1 cellular context compared by ENCODE assay signal in genomic region chr16:89505204-89506112, GRCh38.
A peak's percentile ranks its signal among the peaks of the same experiment; 100 is the strongest.
TF ChIP-seq lines count a peak whose summit lies in the region.

No MANE protein-coding gene starts in this region.

TF ChIP-seq in HepG2, 621 proteins besides CTCF, POLR2A, EP300 and RAD21 (continued from another document and continues in another):
- TF ChIP-seq ZNF503 (CRISPR knock-in tag; IDR thresholded peaks at IDR 0.05), result peak; percentile 55; the same call in 1 of the 2 replicates
- TF ChIP-seq ARID5B (CRISPR knock-in tag; IDR thresholded peaks at IDR 0.05), result peak; percentile 84
- no peak for TF ChIP-seq RBM39 (IDR thresholded peaks at IDR 0.05; ENCODE audit: low read depth, low read length, poor library complexity, severe bottlenecking)
- TF ChIP-seq ZBTB21 (CRISPR knock-in tag; IDR thresholded peaks at IDR 0.05), result peak; percentile 41; the same call in 1 of the 2 replicates
- TF ChIP-seq ZBTB46 (CRISPR knock-in tag; IDR thresholded peaks at IDR 0.05; ENCODE audit: borderline replicate concordance), result no peak
- TF ChIP-seq ZNF775 (CRISPR knock-in tag; IDR thresholded peaks at IDR 0.05; ENCODE audit: borderline replicate concordance), result no peak
- peak; percentile 88 for TF ChIP-seq ZNF205 (CRISPR knock-in tag; IDR thresholded peaks at IDR 0.05)
- TF ChIP-seq ZBTB44 (CRISPR knock-in tag; IDR thresholded peaks at IDR 0.05), result 0 out of 2 replicates have a peak, but pooled peaks have one; percentile 26
- peak; percentile 64 for TF ChIP-seq AHDC1 (CRISPR knock-in tag; IDR thresholded peaks at IDR 0.05; ENCODE audit: borderline replicate concordance)
- TF ChIP-seq MIER2 (CRISPR knock-in tag; IDR thresholded peaks at IDR 0.05), result peak; percentile 74; the same call in 1 of the 2 replicates
- TF ChIP-seq EEA1 (CRISPR knock-in tag; IDR thresholded peaks at IDR 0.05; ENCODE audit: borderline replicate concordance), result no peak
- TF ChIP-seq MNT (IDR thresholded peaks at IDR 0.05), result peak; percentile 77
- TF ChIP-seq SALL1 (CRISPR knock-in tag; IDR thresholded peaks at IDR 0.05), result peak; percentile 97
- TF ChIP-seq TRIM24 (CRISPR knock-in tag; IDR thresholded peaks at IDR 0.05), result no peak
- peak; percentile 70 for TF ChIP-seq NFE2L1 (CRISPR knock-in tag; IDR thresholded peaks at IDR 0.05; ENCODE audit: borderline replicate concordance)
- TF ChIP-seq ZNF614 (CRISPR knock-in tag; IDR thresholded peaks at IDR 0.05; ENCODE audit: borderline replicate concordance), result peak; percentile 89; the same call in 1 of the 2 replicates
- no peak; the same call in 1 of the 2 replicates for TF ChIP-seq ZFP41 (CRISPR knock-in tag; IDR thresholded peaks at IDR 0.05; ENCODE audit: borderline replicate concordance)
- no peak; the same call in 1 of the 2 replicates for TF ChIP-seq CEBPG (CRISPR knock-in tag; IDR thresholded peaks at IDR 0.05)
- no peak for TF ChIP-seq HNRNPL (IDR thresholded peaks at IDR 0.05; ENCODE audit: low read depth, low read length)
- 0 out of 2 replicates have a peak, but pooled peaks have one; percentile 67 for TF ChIP-seq SRY (CRISPR knock-in tag; IDR thresholded peaks at IDR 0.05)
- peak; percentile 57; the same call in 1 of the 2 replicates for TF ChIP-seq MXD3 (CRISPR knock-in tag; IDR thresholded peaks at IDR 0.05)
- TF ChIP-seq MXD4 (CRISPR knock-in tag; IDR thresholded peaks at IDR 0.05), result peak; percentile 89
- TF ChIP-seq ZNF644 (CRISPR knock-in tag; IDR thresholded peaks at IDR 0.05; ENCODE audit: low read depth), result no peak; the same call in none of the 2 replicates
- no peak for TF ChIP-seq ZMAT5 (CRISPR knock-in tag; IDR thresholded peaks at IDR 0.05; ENCODE audit: borderline replicate concordance, low read depth)
- TF ChIP-seq ZNF30 (CRISPR knock-in tag; IDR thresholded peaks at IDR 0.05), result no peak
- TF ChIP-seq HMGXB4 (CRISPR knock-in tag; IDR thresholded peaks at IDR 0.05; ENCODE audit: borderline replicate concordance in 1 of 2, low read depth in 1 of 2), result peak; percentile 75 to 90; a peak in 3 of 4 replicates
- TF ChIP-seq KDM5A (IDR thresholded peaks at IDR 0.05; ENCODE audit: borderline replicate concordance, low read length), result no peak; the same call in 1 of the 2 replicates
- peak; percentile 74; the same call in 1 of the 2 replicates for TF ChIP-seq NR1H2 (CRISPR knock-in tag; IDR thresholded peaks at IDR 0.05; ENCODE audit: borderline replicate concordance, low read depth)
- peak; percentile 99 for TF ChIP-seq ZNF788 (CRISPR knock-in tag; IDR thresholded peaks at IDR 0.05; ENCODE audit: borderline replicate concordance)
- no peak for TF ChIP-seq ZNF512B (CRISPR knock-in tag; IDR thresholded peaks at IDR 0.05; ENCODE audit: borderline replicate concordance)
- TF ChIP-seq NR2F6 (IDR thresholded peaks at IDR 0.05), result peak; percentile 90
- peak; percentile 92 for TF ChIP-seq NR2F6 (CRISPR knock-in tag; IDR thresholded peaks at IDR 0.05)
- no peak for TF ChIP-seq ZNF850 (CRISPR knock-in tag; conservative IDR thresholded peaks at IDR 0.05)
- TF ChIP-seq ZNF101 (CRISPR knock-in tag; IDR thresholded peaks at IDR 0.05; ENCODE audit: borderline replicate concordance, low read depth), result peak; percentile 69; the same call in 1 of the 2 replicates
